Comparison of ENCODE assay signal across 22 cellular contexts in the genomic region with DNA sequence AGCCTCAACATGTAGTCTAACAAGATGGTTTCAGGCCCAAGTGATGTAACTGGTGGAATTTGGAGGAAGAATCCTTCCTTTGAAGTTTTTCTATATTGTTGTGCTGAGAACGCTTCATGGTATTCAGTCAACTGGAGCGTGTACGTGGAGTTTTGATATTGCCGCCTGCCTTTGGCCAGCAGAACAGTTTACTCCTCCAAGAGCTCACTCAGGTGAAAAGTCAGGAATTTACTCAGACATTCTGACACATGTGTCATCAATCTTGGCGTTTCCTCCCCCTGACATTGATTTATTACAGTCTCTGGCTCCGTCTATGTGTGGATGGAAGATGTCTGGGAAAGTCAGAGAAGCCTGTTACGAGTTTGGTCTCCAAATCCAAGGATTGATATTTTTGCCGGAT. TPM values are rescaled to one million over a fixed set of nuclear protein-coding genes. Genes with fewer than 3 reads are reported as not detected.
DNase-seq lines count a peak whose midpoint lies in the region; ATAC-seq, FAIRE-seq and TF ChIP-seq lines count a peak whose summit lies in the region.
"Had no signal": no experiment of that assay in that cellular context is flagged by ENCODE, and none has a peak within 500 bp of the region (broad histone marks: within the 10 kb centered on the region; RNA-seq: fewer than 3 reads in every experiment).

No MANE protein-coding gene starts in this region.

- H3K36me3 ChIP-seq in K562 (ENCODE audit: control insufficient read depth, insufficient read depth, low read length), result no peaks in the 10 kb centered on the region
- H3K36me3 ChIP-seq: BLaER1, heart right ventricle had no signal

- intact Hi-C loops in cardiac septum (cut with DNase I), result no loop called here
- intact Hi-C loops in right cardiac atrium (cut with DNase I), result no loop called here
- intact Hi-C loops in K562 (cut with micrococcal nuclease), result no loop called here

- H3K9me3 ChIP-seq in right cardiac atrium (ENCODE audit: control insufficient read depth, low read length) (no peaks in the 10 kb centered on the region), K562 (replicated peaks; ENCODE audit: control insufficient read depth, insufficient read depth, low read depth, low read length) (no peaks in the 10 kb centered on the region)

- ATAC-seq in right cardiac atrium (no peak), K562 (no peak), HG03521 (IDR thresholded peaks at IDR 0.05; ENCODE audit: unreplicated experiment) (no peak)
- ATAC-seq: activated T-cell treated with anti-CD3 and anti-CD28 coated beads, Interleukin-2, amount 50 U/mL, for 4 hours; effector memory CD8-positive, alpha-beta T cell; heart right ventricle; Panc1 had no signal

- CTCF ChIA-PET in K562 (lab: Yijun Ruan, JAX; ENCODE audit: low intra/inter-chr PET ratio), result no interaction called here

- BruUV-seq in K562 (replicated peaks; lab: Mats Ljungman, UMichigan), result no TSS peak

- TF ChIP-seq CTCF in K562 (IDR thresholded peaks at IDR 0.05 in 2 of 3, conservative IDR thresholded peaks at IDR 0.05 in 1 of 3; ENCODE audit: insufficient read depth in 2 of 3, low read depth in 1 of 3, low read length in 3 of 3), result no peak

- H3K27me3 ChIP-seq in right cardiac atrium (ENCODE audit: control insufficient read depth, insufficient read depth), result no peaks in the 10 kb centered on the region
- H3K27me3 ChIP-seq in K562 (ENCODE audit: control insufficient read depth in 2 of 2, insufficient read depth in 2 of 2, low read length in 2 of 2), result peaks cover 26 to 41% of the 10 kb centered on the region in 2 experiments; a peak in 4 of 5 replicates
- H3K27me3 ChIP-seq: BLaER1, heart right ventricle had no signal

- H3K9ac ChIP-seq in K562 (ENCODE audit: insufficient read depth in 1 of 2, low read depth in 2 of 2, low read length in 2 of 2), result no peak overlapping the region
- H3K9ac ChIP-seq: BLaER1 had no signal

- 69% methylated on average over 8 of the region's 8 CpGs for WGBS in right cardiac atrium
- 7% methylated on average over 8 of the region's 8 CpGs for WGBS in K562 (ENCODE audit: insufficient coverage, low coverage, missing lambda C conversion rate)

- H3K4me3 ChIP-seq in right cardiac atrium (ENCODE audit: low read length), result no peak overlapping the region
- H3K4me3 ChIP-seq in K562, result no peak overlapping the region
- H3K4me3 ChIP-seq: BLaER1, heart right ventricle had no signal

- POLR2A ChIA-PET in K562 (lab: Yijun Ruan, JAX), result interaction anchor here (0.5 kb wide), 1 partner anchor 11 kb away, joined by 3 read pairs; no protein-coding TSS in a partner anchor

- no peak for TF ChIP-seq RAD21 in K562 (CRISPR knock-in tag; conservative IDR thresholded peaks at IDR 0.05 in 1 of 2, IDR thresholded peaks at IDR 0.05 in 1 of 2)

- FAIRE-seq in K562 (lab: Jason Lieb, UNC) (no peak), urothelium cell line (lab: Jason Lieb, UNC) (peak; percentile 23)

- in situ Hi-C loops in K562 (cut with MboI), result no loop called here

- H2AFZ ChIP-seq in K562 (ENCODE audit: low read depth, low read length), result no peak overlapping the region

- peak; percentile 4 for DNase-seq in cardiac septum (ENCODE audit: low spot score)
- no peak for DNase-seq in right cardiac atrium
- peak in 1 of 4 experiments; percentile 37 for DNase-seq in K562 (ENCODE audit: extremely low read depth in 1 of 4, low spot score in 3 of 4)
- DNase-seq in kidney glomerular epithelial cell (lab: John Stamatoyannopoulos, UW), result peak; percentile 99
- DNase-seq in urothelium cell line (ENCODE audit: low spot score), result peak; percentile 73
- no peak for DNase-seq in NCI-H2081 (lab: John Stamatoyannopoulos, UW)
- DNase-seq in NCI-H526 treated with DMSO at 0.1 percent for 48 hours (lab: John Stamatoyannopoulos, UW), result no peak
- DNase-seq: activated CD4-positive, CD25-positive, alpha-beta regulatory T cell treated with anti-CD3 and anti-CD28 coated beads, Interleukin-2, amount 50 U/mL, for 72 hours; activated naive CD4-positive, alpha-beta T cell treated with anti-CD3 and anti-CD28 coated beads for 36 hours; activated T-cell treated with anti-CD3 and anti-CD28 coated beads, Interleukin-2, amount 50 U/mL, for 4 hours; anterior cingulate cortex; Calu3; effector memory CD8-positive, alpha-beta T cell; HCEC 1CT; heart right ventricle; IMR-90; NCI-H187 treated with DMSO at 0.1 percent for 48 hours; NCI-H345; stimulated activated CD8-positive, alpha-beta memory T cell treated with anti-CD3 and anti-CD28 coated beads, Interleukin-4, amount 100 ng/mL, for 48 hours had no signal

- no peak for TF ChIP-seq POLR2A in K562 (conservative IDR thresholded peaks at IDR 0.05)

- no peak for TF ChIP-seq EP300 in K562 (IDR thresholded peaks at IDR 0.05; ENCODE audit: low read length)

- no peaks in the 10 kb centered on the region for H3K9me1 ChIP-seq in K562 (ENCODE audit: control insufficient read depth, insufficient read depth, low read length)

- H4K20me1 ChIP-seq in K562 (replicated peaks; ENCODE audit: control insufficient read depth, insufficient read depth, low read length), result peaks cover 3% of the 10 kb centered on the region; the same call in 1 of the 2 replicates
- H4K20me1 ChIP-seq: BLaER1 had no signal

- no peaks in the 10 kb centered on the region for H3K79me2 ChIP-seq in K562 (ENCODE audit: control insufficient read depth, insufficient read depth, low read length)

- H3K27ac ChIP-seq in right cardiac atrium (ENCODE audit: low read length), result no peak overlapping the region
- no peak overlapping the region for H3K27ac ChIP-seq in K562 (ENCODE audit: extremely low read depth, low read depth, low read length)
- H3K27ac ChIP-seq: BLaER1, heart right ventricle had no signal

- H3K4me1 ChIP-seq in right cardiac atrium (ENCODE audit: control insufficient read depth, insufficient read depth, low read length), result no peaks in the 10 kb centered on the region
- no peaks in the 10 kb centered on the region for H3K4me1 ChIP-seq in K562 (replicated peaks in 1 of 2; ENCODE audit: control insufficient read depth in 2 of 2, insufficient read depth in 2 of 2, low read length in 2 of 2)

- no peak overlapping the region for H3K4me2 ChIP-seq in K562 (ENCODE audit: insufficient read depth, low read length)
- H3K4me2 ChIP-seq: BLaER1 had no signal

TF ChIP-seq in K562, 482 proteins besides CTCF, POLR2A, EP300 and RAD21 (continues in another document):
- TF ChIP-seq, protein P1, sequence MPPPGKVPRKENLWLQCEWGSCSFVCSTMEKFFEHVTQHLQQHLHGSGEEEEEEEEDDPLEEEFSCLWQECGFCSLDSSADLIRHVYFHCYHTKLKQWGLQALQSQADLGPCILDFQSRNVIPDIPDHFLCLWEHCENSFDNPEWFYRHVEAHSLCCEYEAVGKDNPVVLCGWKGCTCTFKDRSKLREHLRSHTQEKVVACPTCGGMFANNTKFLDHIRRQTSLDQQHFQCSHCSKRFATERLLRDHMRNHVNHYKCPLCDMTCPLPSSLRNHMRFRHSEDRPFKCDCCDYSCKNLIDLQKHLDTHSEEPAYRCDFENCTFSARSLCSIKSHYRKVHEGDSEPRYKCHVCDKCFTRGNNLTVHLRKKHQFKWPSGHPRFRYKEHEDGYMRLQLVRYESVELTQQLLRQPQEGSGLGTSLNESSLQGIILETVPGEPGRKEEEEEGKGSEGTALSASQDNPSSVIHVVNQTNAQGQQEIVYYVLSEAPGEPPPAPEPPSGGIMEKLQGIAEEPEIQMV (tag; conservative IDR thresholded peaks at IDR 0.05; ENCODE audit: low read depth), result no peak
- TF ChIP-seq MEIS2 (IDR thresholded peaks at IDR 0.05; ENCODE audit: partially characterized antibody) (peak; percentile 99), FOSL1 (tag; conservative IDR thresholded peaks at IDR 0.05) (0 out of 2 replicates have a peak, but pooled peaks have one; percentile 13), CREM (IDR thresholded peaks at IDR 0.05; ENCODE audit: low read depth) (no peak), ZNF77 (CRISPR knock-in tag; IDR thresholded peaks at IDR 0.05) (no peak), SIRT6 (IDR thresholded peaks at IDR 0.05; ENCODE audit: low read depth, low read length) (no peak), ZNF133 (CRISPR knock-in tag; IDR thresholded peaks at IDR 0.05) (no peak)
- TF ChIP-seq, protein P2, sequence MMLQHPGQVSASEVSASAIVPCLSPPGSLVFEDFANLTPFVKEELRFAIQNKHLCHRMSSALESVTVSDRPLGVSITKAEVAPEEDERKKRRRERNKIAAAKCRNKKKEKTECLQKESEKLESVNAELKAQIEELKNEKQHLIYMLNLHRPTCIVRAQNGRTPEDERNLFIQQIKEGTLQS (IDR thresholded peaks at IDR 0.05), result 0 out of 2 replicates have a peak, but pooled peaks have one; percentile 10
- TF ChIP-seq, protein P2 (CRISPR knock-in tag; conservative IDR thresholded peaks at IDR 0.05), result no peak
- TF ChIP-seq, protein P3, sequence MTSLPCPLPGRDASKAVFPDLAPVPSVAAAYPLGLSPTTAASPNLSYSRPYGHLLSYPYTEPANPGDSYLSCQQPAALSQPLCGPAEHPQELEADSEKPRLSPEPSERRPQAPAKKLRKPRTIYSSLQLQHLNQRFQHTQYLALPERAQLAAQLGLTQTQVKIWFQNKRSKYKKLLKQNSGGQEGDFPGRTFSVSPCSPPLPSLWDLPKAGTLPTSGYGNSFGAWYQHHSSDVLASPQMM (CRISPR knock-in tag; IDR thresholded peaks at IDR 0.05), result no peak

RNA-seq across cellular contexts. Expression of gene TGM2, which starts 19.0 kb away (rescaled TPM):
- 792 TPM for total RNA-seq in cardiac septum
- 1,000 to 10,000 TPM in 3 of 4 donors, 100 to 1,000 TPM in 1; 963 to 1,731 (median 1,257) TPM for total RNA-seq in right cardiac atrium
- 447 TPM for polyA plus RNA-seq in right cardiac atrium
- 34.9 and 72.8 TPM in 2 replicates for total RNA-seq in K562 (2011; cell fraction: chromatin; rRNA removed; ENCODE audit: low replicate concordance)
- total RNA-seq in K562 (2011; cell fraction: nucleolus; rRNA removed), result 45.9 and 47.5 TPM in 2 replicates
- total RNA-seq in K562 (2011; cell fraction: nucleoplasm; rRNA removed), result 36.4 and 37.1 TPM in 2 replicates
- total RNA-seq in K562 (2014; rRNA removed), result 48.3 and 61.2 TPM in 2 replicates
- 17.4 and 22.0 TPM in 2 replicates for total RNA-seq in K562 (2014; rRNA removed; fragmentation: Illumina TruSeq; extraction: Trizol)
- 20.4 and 21.0 TPM in 2 replicates for total RNA-seq in K562 (2015; rRNA removed; fragmentation: Illumina TruSeq; extraction: Trizol)
- total RNA-seq in K562 (2021), result 78.5 and 82.3 TPM in 2 replicates
- 35.3 and 37.6 TPM in 2 replicates for polyA plus RNA-seq in K562 (2011; rRNA removed)
- polyA plus RNA-seq in K562 (2011; cell fraction: cytosol; rRNA removed), result 31.6 and 76.0 TPM in 2 replicates
- polyA plus RNA-seq in K562 (2011; cell fraction: nucleus; rRNA removed), result 26.4 and 54.7 TPM in 2 replicates
- polyA plus RNA-seq in K562 (2012), result 47.9 and 85.2 TPM in 2 replicates
- polyA plus RNA-seq in K562 (2014; fragmentation: Illumina TruSeq; extraction: Trizol), result 55.1 and 56.7 TPM in 2 replicates
- 1 to 10 TPM; 5.5 TPM for polyA plus RNA-seq in K562 (2014; fragmentation: Nextera tagmentation; extraction: Ambion mirVana)
- 43.9 and 48.0 TPM in 2 replicates for polyA plus RNA-seq in K562 (2014; rRNA removed)
- polyA minus RNA-seq in K562 (2011; rRNA and poly(A)+ RNA removed), result 21.4 and 54.6 TPM in 2 replicates
- 46.4 and 51.2 TPM in 2 replicates for polyA minus RNA-seq in K562 (2011; cell fraction: cytosol; rRNA and poly(A)+ RNA removed)
- 18.8 and 21.4 TPM in 2 replicates for polyA minus RNA-seq in K562 (2011; cell fraction: nucleus; rRNA and poly(A)+ RNA removed)
- total RNA-seq: activated naive CD4-positive, alpha-beta T cell treated with anti-CD3 and anti-CD28 coated beads for 36 hours had no signal

Comparison
In these comparisons a context has a peak if more than half of its experiments do, and no peak if none do; other contexts are left out.
1. DNase-seq: peak in cardiac septum (single experiment), kidney glomerular epithelial cell (single experiment) and urothelium cell line (single experiment); none in right cardiac atrium (0 of 3), NCI-H2081 (0 of 2) and NCI-H526 treated with DMSO at 0.1 percent for 48 hours (single experiment).